In genomic region chr9:121765021-121765950, GRCh38 we compare ENCODE assay signal across 1 cellular context.
TF ChIP-seq lines count a peak whose summit lies in the region.

No MANE protein-coding gene starts in this region.

TF ChIP-seq in GM23338, 12 proteins besides CTCF, POLR2A, EP300 and RAD21 (continued from another document):
- TF ChIP-seq ZNF462 (CRISPR knock-in tag; IDR thresholded peaks at IDR 0.05) (no peak), ZNF331 (CRISPR knock-in tag; IDR thresholded peaks at IDR 0.05; ENCODE audit: low read depth) (no peak), POLR2AphosphoS5 (IDR thresholded peaks at IDR 0.05; ENCODE audit: low read depth) (no peak), CREB1 (CRISPR knock-in tag; IDR thresholded peaks at IDR 0.05; ENCODE audit: low read depth) (no peak)
